In the genomic region with DNA sequence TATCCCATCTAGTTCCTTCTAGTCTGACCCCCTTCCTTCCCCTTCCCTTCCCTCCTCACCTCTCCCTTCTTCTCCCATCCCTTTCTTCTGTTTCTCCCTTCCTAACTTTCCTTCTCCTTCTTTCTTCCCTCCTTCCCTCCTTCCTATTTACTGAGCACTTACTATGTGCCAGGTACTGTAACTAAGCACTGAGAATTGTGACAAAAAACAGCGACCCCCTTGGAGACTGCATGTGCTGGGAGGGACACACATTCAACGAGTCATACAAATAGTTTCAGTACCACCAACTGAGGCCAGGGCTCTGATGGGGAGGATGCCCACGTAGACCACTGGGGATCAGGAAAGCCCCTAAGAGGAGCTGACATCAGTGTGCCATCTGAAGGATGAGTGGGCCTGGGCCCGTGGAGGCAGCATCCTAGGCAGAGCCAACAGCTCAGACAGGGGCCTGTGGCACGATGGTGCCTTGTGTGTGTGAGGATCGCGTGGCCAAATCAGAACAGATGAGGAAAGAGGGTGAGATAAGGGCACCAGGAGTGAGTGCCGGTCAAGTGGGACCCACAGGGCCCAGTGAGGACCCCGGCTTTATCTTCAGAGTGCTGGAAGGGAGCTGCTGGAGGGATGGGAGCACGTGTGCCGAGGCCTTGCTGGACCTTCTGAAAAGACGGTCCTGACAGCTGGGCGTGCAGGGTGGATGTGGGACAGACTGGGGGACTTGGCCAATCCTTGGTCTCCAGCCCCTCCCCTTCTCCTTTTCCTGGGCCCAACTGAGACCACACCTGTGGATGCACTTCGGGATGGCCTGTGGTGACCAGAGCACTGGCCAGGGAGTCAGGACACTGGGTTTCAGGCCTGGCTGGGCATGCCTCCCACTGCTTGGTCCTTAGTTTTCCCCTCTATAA, we compare ENCODE assay signal across 1 cellular context.
TF ChIP-seq lines count a peak whose summit lies in the region.

No MANE protein-coding gene starts in this region.

TF ChIP-seq in GM12891, 5 proteins besides CTCF, POLR2A, EP300 and RAD21:
- TF ChIP-seq TAF1 (IDR thresholded peaks at IDR 0.05; ENCODE audit: low read depth, low read length), result no peak
- TF ChIP-seq PAX5 (IDR thresholded peaks at IDR 0.05; ENCODE audit: insufficient read depth, low read length, severe bottlenecking), result no peak
- TF ChIP-seq SPI1 (IDR thresholded peaks at IDR 0.05; ENCODE audit: low read depth, low read length), result no peak
- no peak for TF ChIP-seq POU2F2 (IDR thresholded peaks at IDR 0.05; ENCODE audit: low read depth, low read length)
- TF ChIP-seq POLR2AphosphoS5 (IDR thresholded peaks at IDR 0.05; ENCODE audit: low read depth, low read length), result no peak
